In genomic region chr20:38680492-38681118, GRCh38 we compare ENCODE assay signal across 9 cellular contexts.
DNase-seq lines count a peak whose midpoint lies in the region; ATAC-seq lines count a peak whose summit lies in the region.
"Had no signal": no experiment of that assay in that cellular context is flagged by ENCODE, and none has a peak within 500 bp of the region (broad histone marks: within the 10 kb centered on the region; RNA-seq: fewer than 3 reads in every experiment).

No MANE protein-coding gene starts in this region.

- DNase-seq in SIG-M5 treated with dmso at 0.1 percent for 504 hours (lab: John Stamatoyannopoulos, UW; ENCODE audit: unreplicated experiment) (peak; percentile 7), SIG-M5 (lab: John Stamatoyannopoulos, UW) (no peak), NCI-H226 (peak; percentile 9), ecto neural progenitor cell (ENCODE audit: low spot score) (peak; percentile 76), retina (peak; percentile 41), posterior cingulate gyrus (no peak)
- DNase-seq: right cardiac atrium had no signal

- intact Hi-C loops in posterior cingulate gyrus (cut with DNase I), result no loop called here

- no peak for ATAC-seq in GM19455 (IDR thresholded peaks at IDR 0.05; ENCODE audit: unreplicated experiment)
- ATAC-seq in HG02852 (IDR thresholded peaks at IDR 0.05; ENCODE audit: unreplicated experiment), result no peak

Comparison
In these comparisons a context has a peak if more than half of its experiments do, and no peak if none do; other contexts are left out.
1. DNase-seq: peak in SIG-M5 treated with dmso at 0.1 percent for 504 hours (single experiment), NCI-H226 (single experiment), ecto neural progenitor cell (single experiment) and retina (single experiment); none in SIG-M5 (single experiment) and posterior cingulate gyrus (0 of 10).